Comparison of ENCODE assay signal across 9 cellular contexts in the genomic region with DNA sequence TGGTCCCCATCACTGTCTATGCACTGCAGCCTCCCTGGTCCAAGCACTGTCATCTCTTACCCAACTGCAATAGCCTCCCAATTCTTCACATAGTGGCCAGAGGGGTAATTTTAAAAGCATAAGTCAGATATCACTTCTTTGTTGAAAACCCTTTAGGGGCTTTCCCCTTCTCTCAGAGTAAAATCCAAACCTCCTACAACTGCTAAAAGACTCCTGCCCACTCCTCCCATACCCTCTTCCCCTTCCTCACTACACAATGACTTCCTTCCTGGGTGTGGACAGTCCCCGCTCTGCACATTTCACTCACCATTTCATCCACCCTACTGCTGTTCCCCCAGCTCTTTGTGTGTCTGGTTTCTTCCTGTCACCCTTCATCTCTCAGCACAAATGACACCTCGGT. TPM values are rescaled to one million over a fixed set of nuclear protein-coding genes. Genes with fewer than 3 reads are reported as not detected.
DNase-seq lines count a peak whose midpoint lies in the region; ATAC-seq, FAIRE-seq and TF ChIP-seq lines count a peak whose summit lies in the region.
"Had no signal": no experiment of that assay in that cellular context is flagged by ENCODE, and none has a peak within 500 bp of the region (broad histone marks: within the 10 kb centered on the region; RNA-seq: fewer than 3 reads in every experiment).

No MANE protein-coding gene starts in this region.

- peak; percentile 76 for ATAC-seq in GM21360 (IDR thresholded peaks at IDR 0.05; ENCODE audit: unreplicated experiment)
- peak; percentile 59 for ATAC-seq in HG03108 (IDR thresholded peaks at IDR 0.05; ENCODE audit: unreplicated experiment)

- H3K9me3 Mint-ChIP-seq in activated T-helper 2 cell treated with anti-CD3 and anti-CD28 coated beads, Interferon-gamma antibody, Interleukin-2, Interleukin-4, amounts not matched to agents 10 μg/mL and 5 μg/mL and 100 μg/mL, durations not matched to agents 14 hours and 24 hours and 36 hours, result peaks cover 4% of the 10 kb centered on the region

- peaks cover 72% of the 10 kb centered on the region for H3K36me3 Mint-ChIP-seq in activated T-helper 2 cell treated with anti-CD3 and anti-CD28 coated beads, Interferon-gamma antibody, Interleukin-2, Interleukin-4, amounts not matched to agents 10 μg/mL and 5 μg/mL and 100 μg/mL, durations not matched to agents 14 hours and 24 hours and 36 hours (ENCODE audit: low read depth)

- FAIRE-seq in GM18507 (lab: Jason Lieb, UNC), result peak; percentile 94
- no peak for FAIRE-seq in H54 (lab: Jason Lieb, UNC)

- DNase-seq in GM18507 (ENCODE audit: extremely low spot score, insufficient read length, low read depth) (no peak), NCI-H510A (lab: John Stamatoyannopoulos, UW) (no peak), H54 (ENCODE audit: insufficient read length, low spot score) (no peak), kidney tubule cell (ENCODE audit: low spot score) (no peak), iPS-NIHi11 (ENCODE audit: low spot score) (no peak)
- DNase-seq in activated T-helper 2 cell treated with anti-CD3 and anti-CD28 coated beads, Interferon-gamma antibody, Interleukin-2, Interleukin-4, amounts not matched to agents 10 μg/mL and 5 μg/mL and 100 μg/mL, durations not matched to agents 14 hours and 24 hours and 36 hours (ENCODE audit: low spot score), result no peak
- DNase-seq: SHP77 had no signal

- TF ChIP-seq POLR2A in H54 (IDR thresholded peaks at IDR 0.05; ENCODE audit: low read depth, low read length), result no peak

- peaks cover 59% of the 10 kb centered on the region for H3K4me1 Mint-ChIP-seq in activated T-helper 2 cell treated with anti-CD3 and anti-CD28 coated beads, Interferon-gamma antibody, Interleukin-2, Interleukin-4, amounts not matched to agents 10 μg/mL and 5 μg/mL and 100 μg/mL, durations not matched to agents 14 hours and 24 hours and 36 hours (ENCODE audit: low read depth)

- intact Hi-C loops in activated T-helper 2 cell treated with anti-CD3 and anti-CD28 coated beads, Interferon-gamma antibody, Interleukin-2, Interleukin-4, amounts not matched to agents 10 μg/mL and 5 μg/mL and 100 μg/mL, durations not matched to agents 14 hours and 24 hours and 36 hours (cut with micrococcal nuclease), result loop anchor here (1.0 kb wide), 3 partner anchors 8 to 29 kb away; no protein-coding TSS in a partner anchor

- no peaks in the 10 kb centered on the region for H3K27me3 Mint-ChIP-seq in activated T-helper 2 cell treated with anti-CD3 and anti-CD28 coated beads, Interferon-gamma antibody, Interleukin-2, Interleukin-4, amounts not matched to agents 10 μg/mL and 5 μg/mL and 100 μg/mL, durations not matched to agents 14 hours and 24 hours and 36 hours (ENCODE audit: low read depth)

- peak overlapping the region; percentile 38 for H3K4me3 Mint-ChIP-seq in activated T-helper 2 cell treated with anti-CD3 and anti-CD28 coated beads, Interferon-gamma antibody, Interleukin-2, Interleukin-4, amounts not matched to agents 10 μg/mL and 5 μg/mL and 100 μg/mL, durations not matched to agents 14 hours and 24 hours and 36 hours (ENCODE audit: low read depth)

- peak overlapping the region; percentile 71 for H3K27ac Mint-ChIP-seq in activated T-helper 2 cell treated with anti-CD3 and anti-CD28 coated beads, Interferon-gamma antibody, Interleukin-2, Interleukin-4, amounts not matched to agents 10 μg/mL and 5 μg/mL and 100 μg/mL, durations not matched to agents 14 hours and 24 hours and 36 hours

RNA-seq across cellular contexts. Expression of a gene that starts 8.3 kb away (rescaled TPM):
- total RNA-seq in activated T-helper 2 cell treated with anti-CD3 and anti-CD28 coated beads, Interferon-gamma antibody, Interleukin-2, Interleukin-4, amounts not matched to agents 10 μg/mL and 5 μg/mL and 100 μg/mL, durations not matched to agents 14 hours and 24 hours and 36 hours, result 142 and 143 TPM in 2 replicates

RNA-seq across cellular contexts. Expression of a gene that starts 59.7 kb away (rescaled TPM):
- 0.46 and 0.68 TPM in 2 replicates for total RNA-seq in activated T-helper 2 cell treated with anti-CD3 and anti-CD28 coated beads, Interferon-gamma antibody, Interleukin-2, Interleukin-4, amounts not matched to agents 10 μg/mL and 5 μg/mL and 100 μg/mL, durations not matched to agents 14 hours and 24 hours and 36 hours
